8 cellular contexts compared by ENCODE assay signal in the genomic region with DNA sequence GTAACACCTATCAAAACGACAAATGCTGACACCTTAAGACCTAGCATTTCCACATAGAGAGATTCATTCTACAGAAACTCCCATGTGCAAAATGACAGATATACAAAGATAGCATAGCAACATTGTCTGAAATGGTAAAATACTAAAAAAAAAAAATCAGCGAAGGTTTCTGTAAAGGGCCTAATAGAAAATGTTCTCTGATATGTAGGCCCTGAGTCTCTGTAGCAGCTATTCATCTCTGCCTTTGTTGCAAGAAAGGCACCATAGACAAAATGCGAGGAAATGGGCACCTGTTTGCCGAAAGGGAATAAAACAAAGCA. TPM values are rescaled to one million over a fixed set of nuclear protein-coding genes. Genes with fewer than 3 reads are reported as not detected.
A peak's percentile ranks its signal among the peaks of the same experiment; 100 is the strongest.
DNase-seq lines count a peak whose midpoint lies in the region; ATAC-seq, FAIRE-seq and TF ChIP-seq lines count a peak whose summit lies in the region.

No MANE protein-coding gene starts in this region.

- H3K9ac ChIP-seq in DND-41 (ENCODE audit: low read depth, low read length) (peak overlapping the region; percentile 91), NT2/D1 (ENCODE audit: insufficient read length, low read depth) (peak overlapping the region; percentile 87)

- peaks cover 47% of the 10 kb centered on the region for H3K4me1 ChIP-seq in DND-41 (ENCODE audit: insufficient read depth, low read length)
- H3K4me1 ChIP-seq in NT2/D1 (ENCODE audit: insufficient read depth, insufficient read length) = peaks cover 13% of the 10 kb centered on the region
- peaks cover 11% of the 10 kb centered on the region for H3K4me1 ChIP-seq in ectodermal cell (ENCODE audit: control insufficient read depth, insufficient read depth, low read length)
- H3K4me1 ChIP-seq in osteoblast (ENCODE audit: insufficient read depth, low read length) = peaks cover 44% of the 10 kb centered on the region
- H3K4me1 ChIP-seq in aorta (ENCODE audit: control insufficient read depth in 1 of 2, insufficient read depth in 2 of 2, low read length in 2 of 2) = no peaks in the 10 kb centered on the region

- TF ChIP-seq CTCF in DND-41 (IDR thresholded peaks at IDR 0.05; ENCODE audit: borderline replicate concordance, extremely low read depth, low read length, poor library complexity, severe bottlenecking) = no peak
- TF ChIP-seq CTCF in osteoblast (IDR thresholded peaks at IDR 0.05; ENCODE audit: extremely low read depth, low read depth, low read length) = no peak

- ATAC-seq in DND-41 (ENCODE audit: insufficient read depth, low read depth) (no peak), aorta (ENCODE audit: low FRiP score) (no peak), GM18502 (IDR thresholded peaks at IDR 0.05; ENCODE audit: poor library complexity, unreplicated experiment) (no peak)

- H3K27me3 ChIP-seq in DND-41 (ENCODE audit: insufficient read depth, low read length, poor library complexity) = no peaks in the 10 kb centered on the region
- H3K27me3 ChIP-seq in NT2/D1 (ENCODE audit: insufficient read depth, insufficient read length) = no peaks in the 10 kb centered on the region
- no peaks in the 10 kb centered on the region for H3K27me3 ChIP-seq in ectodermal cell (ENCODE audit: control insufficient read depth, insufficient read depth, low read length, poor library complexity, severe bottlenecking)
- H3K27me3 ChIP-seq in osteoblast (ENCODE audit: insufficient read depth, low read length) = no peaks in the 10 kb centered on the region
- H3K27me3 ChIP-seq in aorta (ENCODE audit: control insufficient read depth in 1 of 2, insufficient read depth in 2 of 2, low read length in 1 of 2) = no peaks in the 10 kb centered on the region

- H3K9me3 ChIP-seq in DND-41 (ENCODE audit: insufficient read depth, low read length, severe bottlenecking) (no peaks in the 10 kb centered on the region), NT2/D1 (ENCODE audit: insufficient read depth, low read length) (no peaks in the 10 kb centered on the region), ectodermal cell (ENCODE audit: control insufficient read depth, low read length) (no peaks in the 10 kb centered on the region), osteoblast (ENCODE audit: low read depth, low read length) (no peaks in the 10 kb centered on the region), aorta (ENCODE audit: control insufficient read depth, low read length) (no peaks in the 10 kb centered on the region)

- intact Hi-C loops in aorta (cut with DNase I) = loop anchor here (2.0 to 5.0 kb wide), 4 partner anchors 38 to 258 kb away; no protein-coding TSS in a partner anchor

- DNase-seq in DND-41 (no peak), NT2/D1 (ENCODE audit: low read depth, low spot score) (no peak), osteoblast (ENCODE audit: insufficient read length, low spot score, missing footprints) (no peak), GM12891 (ENCODE audit: insufficient read length, low spot score) (no peak), NCI-H1092 treated with DMSO at 0.1 percent for 48 hours (lab: John Stamatoyannopoulos, UW) (no peak), aorta (no peak)

- H3K36me3 ChIP-seq in DND-41 (ENCODE audit: insufficient read depth, low read length) (peaks cover 34% of the 10 kb centered on the region), NT2/D1 (ENCODE audit: insufficient read depth, insufficient read length, low read length) (peaks cover 23% of the 10 kb centered on the region), ectodermal cell (ENCODE audit: control insufficient read depth, insufficient read depth, low read length) (peaks cover 3% of the 10 kb centered on the region), osteoblast (ENCODE audit: insufficient read depth, low read length) (peaks cover 22% of the 10 kb centered on the region), aorta (ENCODE audit: control insufficient read depth in 1 of 2, insufficient read depth in 2 of 2, low read length in 1 of 2) (peaks cover 0 to 7% of the 10 kb centered on the region in 2 donors)

- H3K4me3 ChIP-seq in DND-41 (ENCODE audit: low read depth in 1 of 2, low read length in 2 of 2) (peak overlapping the region; percentile 73 to 87; a peak in 3 of 4 replicates), NT2/D1 (ENCODE audit: insufficient read length, low read depth) (peak overlapping the region; percentile 78), ectodermal cell (ENCODE audit: insufficient read depth, low read depth, low read length) (peak overlapping the region; percentile 60), osteoblast (ENCODE audit: insufficient read depth, low read length) (peak overlapping the region; percentile 96), aorta (ENCODE audit: low read length in 2 of 2) (peak overlapping the region in 1 of 2 donors; percentile 4)

- TF ChIP-seq POLR2A in GM12891 (IDR thresholded peaks at IDR 0.05; ENCODE audit: low read depth, low read length) = no peak

- peak overlapping the region; percentile 85 for H3K4me2 ChIP-seq in DND-41 (ENCODE audit: insufficient read depth, low read length)
- H3K4me2 ChIP-seq in osteoblast (ENCODE audit: insufficient read depth, low read length) = peak overlapping the region; percentile 99

- WGBS in ectodermal cell, 2 experiments = 74 to 76% methylated on average over 4 of the region's 4 CpGs
- WGBS in aorta, 2 donors = 66 to 68% methylated on average over 4 of the region's 4 CpGs

- H4K20me1 ChIP-seq in DND-41 (ENCODE audit: insufficient read depth, low read length) = peaks cover 22% of the 10 kb centered on the region; the same call in 1 of the 2 replicates
- H4K20me1 ChIP-seq in osteoblast (ENCODE audit: insufficient read depth, low read length) = peaks cover 23% of the 10 kb centered on the region

- H3K79me2 ChIP-seq in DND-41 (ENCODE audit: insufficient read depth, low read length) (peaks cover 42% of the 10 kb centered on the region), osteoblast (ENCODE audit: insufficient read depth, low read length) (peaks cover 41% of the 10 kb centered on the region)

- no peak for FAIRE-seq in GM12891 (lab: Jason Lieb, UNC)

- peak overlapping the region; percentile 80 for H2AFZ ChIP-seq in DND-41 (ENCODE audit: low read depth, low read length)
- H2AFZ ChIP-seq in osteoblast (ENCODE audit: low read length) = peak overlapping the region; percentile 86

- H3K27ac ChIP-seq in DND-41 (ENCODE audit: low read length) (peak overlapping the region; percentile 93), ectodermal cell (ENCODE audit: insufficient read depth, low read depth, low read length, poor library complexity, severe bottlenecking) (no peak overlapping the region), osteoblast (ENCODE audit: low read depth, low read length) (peak overlapping the region; percentile 96), aorta (ENCODE audit: low read depth in 1 of 2, low read length in 2 of 2) (no peak overlapping the region)

TF ChIP-seq in GM12891, 5 proteins besides CTCF, POLR2A, EP300 and RAD21:
- no peak for TF ChIP-seq SPI1 (IDR thresholded peaks at IDR 0.05; ENCODE audit: low read depth, low read length)
TF ChIP-seq in GM12891: peak in this region for 0.

RNA-seq across cellular contexts. Expression of gene MFGE8, which starts 0.6 kb away (rescaled TPM):
- 172 TPM for polyA plus RNA-seq in ectodermal cell (2013, experiment 1 of 4)
- 148 TPM for polyA plus RNA-seq in ectodermal cell (2013, experiment 2 of 4)
- polyA plus RNA-seq in ectodermal cell (2013, experiment 3 of 4) = 134 TPM
- 137 TPM for polyA plus RNA-seq in ectodermal cell (2013, experiment 4 of 4)
- total RNA-seq in osteoblast (195 and 209 TPM in 2 replicates), aorta (1,000 to 10,000 TPM; 1,647 to 2,143 TPM)
- polyA plus RNA-seq in GM12891 (2012; ENCODE audit: low read depth, missing spikeins) = 0.69 TPM
- polyA plus RNA-seq in aorta = 1,000 to 10,000 TPM; 1,008 to 2,529 TPM

RNA-seq across cellular contexts. Expression of gene HAPLN3, which starts 18.5 kb away (rescaled TPM):
- polyA plus RNA-seq in ectodermal cell (2013, experiment 1 of 4) = 4.6 TPM
- 5.1 TPM for polyA plus RNA-seq in ectodermal cell (2013, experiment 2 of 4)
- 3.1 TPM for polyA plus RNA-seq in ectodermal cell (2013, experiment 3 of 4)
- 2.6 TPM for polyA plus RNA-seq in ectodermal cell (2013, experiment 4 of 4)
- 14.7 and 18.8 TPM in 2 replicates for total RNA-seq in osteoblast
- polyA plus RNA-seq in GM12891 (2012; ENCODE audit: low read depth, missing spikeins) = 0.87 TPM
- 10 to 100 TPM; 79.9 to 82.3 TPM for total RNA-seq in aorta
- polyA plus RNA-seq in aorta = 10 to 100 TPM; 14.4 to 99.4 TPM

Comparison
In these comparisons a context has a peak if more than half of its experiments do, and no peak if none do; other contexts are left out.
1. H3K27ac ChIP-seq: peak in DND-41 (single experiment) and osteoblast (single experiment); none in ectodermal cell (single experiment) and aorta (0 of 2).